Comparison of ENCODE assay signal across 1 cellular context in genomic region chr11:19889531-19889930, GRCh38.
TF ChIP-seq lines count a peak whose summit lies in the region.

No MANE protein-coding gene starts in this region.

TF ChIP-seq in SK-N-SH treated with all-trans-retinoic acid at 6 μM for 48 hours, 23 proteins besides CTCF, POLR2A, EP300 and RAD21 (continued from another document):
- TF ChIP-seq PATZ1 (CRISPR knock-in tag; IDR thresholded peaks at IDR 0.05; ENCODE audit: borderline replicate concordance) (no peak), ZNF565 (CRISPR knock-in tag; conservative IDR thresholded peaks at IDR 0.05; ENCODE audit: low read depth) (no peak), ZNF8 (CRISPR knock-in tag; IDR thresholded peaks at IDR 0.05) (no peak), ESRRG (CRISPR knock-in tag; IDR thresholded peaks at IDR 0.05) (no peak), GLIS3 (CRISPR knock-in tag; IDR thresholded peaks at IDR 0.05) (no peak)
- TF ChIP-seq, protein P1, sequence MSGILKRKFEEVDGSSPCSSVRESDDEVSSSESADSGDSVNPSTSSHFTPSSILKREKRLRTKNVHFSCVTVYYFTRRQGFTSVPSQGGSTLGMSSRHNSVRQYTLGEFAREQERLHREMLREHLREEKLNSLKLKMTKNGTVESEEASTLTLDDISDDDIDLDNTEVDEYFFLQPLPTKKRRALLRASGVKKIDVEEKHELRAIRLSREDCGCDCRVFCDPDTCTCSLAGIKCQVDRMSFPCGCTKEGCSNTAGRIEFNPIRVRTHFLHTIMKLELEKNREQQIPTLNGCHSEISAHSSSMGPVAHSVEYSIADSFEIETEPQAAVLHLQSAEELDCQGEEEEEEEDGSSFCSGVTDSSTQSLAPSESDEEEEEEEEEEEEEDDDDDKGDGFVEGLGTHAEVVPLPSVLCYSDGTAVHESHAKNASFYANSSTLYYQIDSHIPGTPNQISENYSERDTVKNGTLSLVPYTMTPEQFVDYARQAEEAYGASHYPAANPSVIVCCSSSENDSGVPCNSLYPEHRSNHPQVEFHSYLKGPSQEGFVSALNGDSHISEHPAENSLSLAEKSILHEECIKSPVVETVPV (CRISPR knock-in tag; IDR thresholded peaks at IDR 0.05): no peak
